1 cellular context compared by ENCODE assay signal in the genomic region with DNA sequence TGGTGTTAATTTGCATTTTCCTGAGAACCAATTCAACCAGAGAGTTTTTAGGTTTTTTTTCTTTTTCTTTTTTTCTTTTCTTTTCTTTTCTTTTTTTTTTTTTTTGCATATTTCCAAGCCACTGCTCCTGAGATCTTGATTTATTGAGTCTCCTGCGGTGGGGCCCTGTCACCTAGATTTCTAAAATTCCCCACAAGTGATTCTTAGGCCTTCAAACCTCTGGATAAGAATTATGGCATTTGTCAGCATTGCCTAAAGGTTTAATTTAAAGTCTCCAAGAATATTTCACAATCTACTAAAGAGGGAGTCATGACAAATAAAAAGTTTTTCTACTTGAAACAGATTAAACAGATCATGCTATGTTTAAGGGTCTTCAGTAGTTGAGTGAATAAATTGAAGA.
TF ChIP-seq lines count a peak whose summit lies in the region.

No MANE protein-coding gene starts in this region.

TF ChIP-seq in GM12878, 131 proteins besides CTCF, POLR2A, EP300 and RAD21 (continued from another document):
- TF ChIP-seq, protein P1, sequence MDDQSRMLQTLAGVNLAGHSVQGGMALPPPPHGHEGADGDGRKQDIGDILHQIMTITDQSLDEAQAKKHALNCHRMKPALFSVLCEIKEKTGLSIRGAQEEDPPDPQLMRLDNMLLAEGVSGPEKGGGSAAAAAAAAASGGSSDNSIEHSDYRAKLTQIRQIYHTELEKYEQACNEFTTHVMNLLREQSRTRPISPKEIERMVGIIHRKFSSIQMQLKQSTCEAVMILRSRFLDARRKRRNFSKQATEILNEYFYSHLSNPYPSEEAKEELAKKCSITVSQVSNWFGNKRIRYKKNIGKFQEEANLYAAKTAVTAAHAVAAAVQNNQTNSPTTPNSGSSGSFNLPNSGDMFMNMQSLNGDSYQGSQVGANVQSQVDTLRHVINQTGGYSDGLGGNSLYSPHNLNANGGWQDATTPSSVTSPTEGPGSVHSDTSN (IDR thresholded peaks at IDR 0.05; ENCODE audit: insufficient replicate concordance, low read depth, low read length), result no peak
- no peak for TF ChIP-seq KAT2A (conservative IDR thresholded peaks at IDR 0.05; ENCODE audit: control insufficient read depth, low read depth, low read length)
